ENCODE assay signal across 6 cellular contexts in genomic region chr2:233538741-233539140, GRCh38.
"Had no signal": no experiment of that assay in that cellular context is flagged by ENCODE, and none has a peak within 500 bp of the region (broad histone marks: within the 10 kb centered on the region; RNA-seq: fewer than 3 reads in every experiment).

No MANE protein-coding gene starts in this region.

- H3K9me3 Mint-ChIP-seq: IgD-negative memory B cell had no signal

- H3K27me3 Mint-ChIP-seq: IgD-negative memory B cell had no signal

- H3K27ac ChIP-seq: HL-60 had no signal

- H3K4me1 Mint-ChIP-seq: IgD-negative memory B cell had no signal

- H3K4me3 Mint-ChIP-seq: IgD-negative memory B cell had no signal

- DNase-seq: IMR-90, KBM-7 had no signal

- ATAC-seq: HepG2, K562 had no signal

- H3K4me3 ChIP-seq: K562 had no signal
